In the genomic region with DNA sequence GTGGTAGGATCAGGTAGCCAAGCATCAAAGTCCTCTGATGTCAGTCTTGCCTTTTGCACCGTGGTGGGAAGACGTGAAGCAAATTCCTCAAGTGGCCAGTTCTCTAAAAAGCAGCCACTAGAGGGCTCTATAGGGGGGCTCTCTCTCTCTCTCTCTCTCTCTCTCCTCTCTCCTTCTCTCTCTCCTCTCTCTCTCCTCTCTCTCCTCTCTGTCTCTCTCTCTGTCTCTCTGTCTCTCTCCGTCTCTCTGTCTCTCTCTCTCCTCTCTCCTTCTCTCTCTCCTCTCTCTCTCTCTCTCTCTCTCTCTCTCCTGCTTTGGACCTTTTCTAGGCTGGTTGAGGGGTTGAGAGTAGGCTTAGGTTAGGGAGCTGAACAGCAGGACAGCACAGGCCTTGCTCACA, we compare ENCODE assay signal across 9 cellular contexts. TPM values are rescaled to one million over a fixed set of nuclear protein-coding genes. Genes with fewer than 3 reads are reported as not detected.
DNase-seq lines count a peak whose midpoint lies in the region; ATAC-seq and TF ChIP-seq lines count a peak whose summit lies in the region.
"Had no signal": no experiment of that assay in that cellular context is flagged by ENCODE, and none has a peak within 500 bp of the region (broad histone marks: within the 10 kb centered on the region; RNA-seq: fewer than 3 reads in every experiment).

No MANE protein-coding gene starts in this region.

- H3F3A ChIP-seq in GM23338 (replicated peaks; ENCODE audit: low read depth), result no peaks in the 10 kb centered on the region
- no peaks in the 10 kb centered on the region for H3F3A ChIP-seq in SU-DHL-6 (ENCODE audit: insufficient read depth)

- no peak overlapping the region for H3K27ac Mint-ChIP-seq in GM23338
- H3K27ac Mint-ChIP-seq: dendritic cell treated with granulocyte-macrophage colony-stimulating factor and Interleukin-4, amounts not matched to agents 40 ng/mL and 50 ng/mL, for 4 days had no signal

- H3K36me3 Mint-ChIP-seq in GM23338 (ENCODE audit: low read depth), result no peaks in the 10 kb centered on the region

- peak; percentile 42 for DNase-seq in ACHN
- DNase-seq in GM23338 (ENCODE audit: low spot score), result peak; percentile 84
- peak; percentile 32 for DNase-seq in inferior parietal cortex (ENCODE audit: extremely low spot score)
- no peak for DNase-seq in effector memory CD4-positive, alpha-beta T cell
- DNase-seq in OCI-M2 (lab: John Stamatoyannopoulos, UW; ENCODE audit: unreplicated experiment), result no peak
- DNase-seq in stimulated activated CD4-positive, alpha-beta T cell treated with anti-CD3 and anti-CD28 coated beads, Interleukin-12 subunit alpha, Interleukin-12 subunit beta, amount 100 ng/mL, for 4 hours, result no peak

- H2AFZ ChIP-seq in GM23338, result no peak overlapping the region
- H2AFZ ChIP-seq in SU-DHL-6 (ENCODE audit: low read depth, low read length, severe bottlenecking), result no peak overlapping the region

- H3K27ac ChIP-seq in GM23338 (ENCODE audit: low read depth) (no peak overlapping the region), SU-DHL-6 (ENCODE audit: low read depth, low read length) (no peak overlapping the region)
- no peak overlapping the region for H3K27ac ChIP-seq in effector memory CD4-positive, alpha-beta T cell (ENCODE audit: insufficient read depth, low read length, poor library complexity, severe bottlenecking)

- H3K9ac ChIP-seq in SU-DHL-6 (ENCODE audit: low read length), result no peak overlapping the region

- 0 out of 2 replicates have a peak, but pooled peaks cover 10% of the 10 kb centered on the region for H3K9me2 ChIP-seq in GM23338 (ENCODE audit: insufficient read depth)
- no peaks in the 10 kb centered on the region for H3K9me2 ChIP-seq in SU-DHL-6 (replicated peaks; ENCODE audit: insufficient read depth, low read length)

- no peaks in the 10 kb centered on the region for H3K9me3 ChIP-seq in SU-DHL-6 (ENCODE audit: insufficient read depth, low read length)
- H3K9me3 ChIP-seq in effector memory CD4-positive, alpha-beta T cell (ENCODE audit: control insufficient read depth, low read length), result no peaks in the 10 kb centered on the region

- H3K79me2 ChIP-seq in GM23338 (replicated peaks; ENCODE audit: insufficient read depth) (no peaks in the 10 kb centered on the region), SU-DHL-6 (ENCODE audit: insufficient read depth, low read length) (no peaks in the 10 kb centered on the region)

- in situ Hi-C loops in ACHN (cut with HindIII; ENCODE audit: low pct_ligation_motif_present, low pct_unique_long_range_greater_than_20kb, low sequenced_read_pairs), result no loop called here

- H3K9me3 Mint-ChIP-seq in GM23338, result no peaks in the 10 kb centered on the region
- H3K9me3 Mint-ChIP-seq: dendritic cell treated with granulocyte-macrophage colony-stimulating factor and Interleukin-4, amounts not matched to agents 40 ng/mL and 50 ng/mL, for 4 days had no signal

- TF ChIP-seq CTCF in GM23338 (conservative IDR thresholded peaks at IDR 0.05; ENCODE audit: low read depth in 2 of 2) (peak; percentile 47 to 61), SU-DHL-6 (IDR thresholded peaks at IDR 0.05; ENCODE audit: insufficient read depth, low read length, poor library complexity, severe bottlenecking) (peak; percentile 43)

- ATAC-seq in GM23338 (peak; percentile 68), HG03571 (IDR thresholded peaks at IDR 0.05; ENCODE audit: unreplicated experiment) (no peak)

- H3K27me3 ChIP-seq in GM23338 (ENCODE audit: insufficient read depth) (no peaks in the 10 kb centered on the region), SU-DHL-6 (ENCODE audit: low read length) (no peaks in the 10 kb centered on the region)
- no peaks in the 10 kb centered on the region for H3K27me3 ChIP-seq in effector memory CD4-positive, alpha-beta T cell (replicated peaks; ENCODE audit: control insufficient read depth, insufficient read depth, low read length, poor library complexity, severe bottlenecking)

- no peaks in the 10 kb centered on the region for H3K27me3 Mint-ChIP-seq in GM23338 (ENCODE audit: insufficient read depth, low read depth, poor library complexity)

- no peak overlapping the region for H3K4me3 Mint-ChIP-seq in GM23338
- H3K4me3 Mint-ChIP-seq: dendritic cell treated with granulocyte-macrophage colony-stimulating factor and Interleukin-4, amounts not matched to agents 40 ng/mL and 50 ng/mL, for 4 days had no signal

- H4K20me1 ChIP-seq in GM23338 (replicated peaks; ENCODE audit: insufficient read depth) (no peaks in the 10 kb centered on the region), SU-DHL-6 (ENCODE audit: low read depth, low read length) (no peaks in the 10 kb centered on the region)

- no peaks in the 10 kb centered on the region for H3K4me1 ChIP-seq in GM23338 (ENCODE audit: insufficient read depth)
- no peaks in the 10 kb centered on the region for H3K4me1 ChIP-seq in effector memory CD4-positive, alpha-beta T cell (ENCODE audit: control insufficient read depth, insufficient read depth, low read length, poor library complexity, severe bottlenecking)

- H3K4me3 ChIP-seq in GM23338 (no peak overlapping the region), SU-DHL-6 (ENCODE audit: insufficient read depth, low read length, poor library complexity, severe bottlenecking) (no peak overlapping the region)
- no peak overlapping the region for H3K4me3 ChIP-seq in effector memory CD4-positive, alpha-beta T cell (ENCODE audit: insufficient read depth, low read depth, low read length, poor library complexity, severe bottlenecking)

- no peak overlapping the region for H3K4me2 ChIP-seq in GM23338
- no peak overlapping the region for H3K4me2 ChIP-seq in SU-DHL-6 (ENCODE audit: low read depth, low read length, poor library complexity, severe bottlenecking)

- H3K4me1 Mint-ChIP-seq in GM23338, result no peaks in the 10 kb centered on the region

- H3K36me3 ChIP-seq in GM23338 (ENCODE audit: insufficient read depth), result no peaks in the 10 kb centered on the region
- no peaks in the 10 kb centered on the region for H3K36me3 ChIP-seq in SU-DHL-6 (ENCODE audit: low read length)
- no peaks in the 10 kb centered on the region for H3K36me3 ChIP-seq in effector memory CD4-positive, alpha-beta T cell (ENCODE audit: control insufficient read depth, insufficient read depth, low read length)

TF ChIP-seq in GM23338, 12 proteins besides CTCF, POLR2A, EP300 and RAD21 (continues in another document):
- no peak for TF ChIP-seq ZNF331 (CRISPR knock-in tag; IDR thresholded peaks at IDR 0.05; ENCODE audit: low read depth)
- TF ChIP-seq, protein P1, sequence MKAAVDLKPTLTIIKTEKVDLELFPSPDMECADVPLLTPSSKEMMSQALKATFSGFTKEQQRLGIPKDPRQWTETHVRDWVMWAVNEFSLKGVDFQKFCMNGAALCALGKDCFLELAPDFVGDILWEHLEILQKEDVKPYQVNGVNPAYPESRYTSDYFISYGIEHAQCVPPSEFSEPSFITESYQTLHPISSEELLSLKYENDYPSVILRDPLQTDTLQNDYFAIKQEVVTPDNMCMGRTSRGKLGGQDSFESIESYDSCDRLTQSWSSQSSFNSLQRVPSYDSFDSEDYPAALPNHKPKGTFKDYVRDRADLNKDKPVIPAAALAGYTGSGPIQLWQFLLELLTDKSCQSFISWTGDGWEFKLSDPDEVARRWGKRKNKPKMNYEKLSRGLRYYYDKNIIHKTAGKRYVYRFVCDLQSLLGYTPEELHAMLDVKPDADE (IDR thresholded peaks at IDR 0.05), result no peak

RNA-seq across cellular contexts. Expression of gene OSMR, which starts 13.9 kb away (rescaled TPM):
- total RNA-seq in GM23338 (2014; rRNA removed; shearing (Covaris generic)), result 2.3 and 2.6 TPM in 2 replicates
- 1.5 and 1.7 TPM in 2 replicates for polyA plus RNA-seq in GM23338 (2016; fragmentation: Nextera tagmentation; extraction: Ambion mirVana)

Comparison
In these comparisons a context has a peak if more than half of its experiments do, and no peak if none do; other contexts are left out.
1. DNase-seq: peak in ACHN (single experiment), GM23338 (single experiment) and inferior parietal cortex (single experiment); none in effector memory CD4-positive, alpha-beta T cell (0 of 3), OCI-M2 (single experiment) and stimulated activated CD4-positive, alpha-beta T cell treated with anti-CD3 and anti-CD28 coated beads, Interleukin-12 subunit alpha, Interleukin-12 subunit beta, amount 100 ng/mL, for 4 hours (single experiment).